In the genomic region with DNA sequence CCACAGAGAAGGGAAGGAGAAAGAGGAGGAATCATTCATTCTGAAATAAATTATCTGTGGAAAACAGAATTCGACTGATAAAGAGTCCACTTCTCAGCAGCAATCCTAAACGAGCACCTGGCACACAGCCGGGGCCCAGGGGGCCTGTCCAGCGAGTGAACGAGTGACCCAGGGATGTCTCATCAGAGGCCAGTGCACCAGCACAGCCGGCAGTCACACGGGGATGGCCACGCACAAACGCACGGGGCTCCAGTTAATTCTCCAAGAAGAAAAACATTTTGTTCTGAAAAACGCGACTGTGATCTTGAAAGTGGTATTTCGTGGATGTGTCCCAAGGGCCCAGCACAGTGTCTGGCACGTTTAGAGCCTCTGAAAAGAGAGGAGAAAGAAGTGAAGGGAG, we compare ENCODE assay signal across 29 cellular contexts.
"Had no signal": no experiment of that assay in that cellular context is flagged by ENCODE, and none has a peak within 500 bp of the region (broad histone marks: within the 10 kb centered on the region; RNA-seq: fewer than 3 reads in every experiment).

No MANE protein-coding gene starts in this region.

- H3K4me3 ChIP-seq: MG63, Peyer's patch, SJCRH30 had no signal

- H3K9me3 ChIP-seq: MG63, SJCRH30, SK-N-SH had no signal

- H3K27ac Mint-ChIP-seq: activated CD4-positive, alpha-beta memory T cell treated with anti-CD3 and anti-CD28 coated beads for 36 hours; activated CD4-positive, alpha-beta T cell treated with anti-CD3 and anti-CD28 coated beads, Interleukin-2, amount 10 ng/mL, durations not matched to agents 7 days and 5 days; activated naive CD4-positive, alpha-beta T cell treated with anti-CD3 and anti-CD28 coated beads for 36 hours; activated naive CD8-positive, alpha-beta T cell; activated T-cell treated with anti-CD3 and anti-CD28 coated beads, Interleukin-2, amount 50 U/mL, for 24 hours; activated T-helper 1 cell treated with anti-CD3 and anti-CD28 coated beads, Interleukin-12 subunit alpha, Interleukin-12 subunit beta, Interleukin-2, Interleukin-4 antibody, amounts not matched to agents 30 ng/mL and 10 ng/mL and 1 ng/mL, durations not matched to agents 14 hours and 24 hours and 36 hours; brain had no signal

- H3K9me3 Mint-ChIP-seq: activated naive CD4-positive, alpha-beta T cell treated with anti-CD3 and anti-CD28 coated beads for 36 hours; activated T-cell treated with anti-CD3 and anti-CD28 coated beads, Interleukin-2, amount 50 U/mL, for 24 hours; activated T-helper 1 cell treated with anti-CD3 and anti-CD28 coated beads, Interleukin-12 subunit alpha, Interleukin-12 subunit beta, Interleukin-2, Interleukin-4 antibody, amounts not matched to agents 30 ng/mL and 10 ng/mL and 1 ng/mL, durations not matched to agents 14 hours and 24 hours and 36 hours had no signal

- H3K36me3 ChIP-seq: MG63, Peyer's patch, SJCRH30 had no signal

- H3K4me3 Mint-ChIP-seq: activated CD4-positive, alpha-beta memory T cell treated with anti-CD3 and anti-CD28 coated beads for 36 hours; activated CD4-positive, alpha-beta T cell treated with anti-CD3 and anti-CD28 coated beads, Interleukin-2, amount 10 ng/mL, durations not matched to agents 7 days and 5 days; activated naive CD4-positive, alpha-beta T cell treated with anti-CD3 and anti-CD28 coated beads for 36 hours; activated naive CD8-positive, alpha-beta T cell; activated T-cell treated with anti-CD3 and anti-CD28 coated beads, Interleukin-2, amount 50 U/mL, for 24 hours; activated T-helper 1 cell treated with anti-CD3 and anti-CD28 coated beads, Interleukin-12 subunit alpha, Interleukin-12 subunit beta, Interleukin-2, Interleukin-4 antibody, amounts not matched to agents 30 ng/mL and 10 ng/mL and 1 ng/mL, durations not matched to agents 14 hours and 24 hours and 36 hours; brain had no signal

- DNase-seq: activated CD4-positive, alpha-beta memory T cell treated with anti-CD3 and anti-CD28 coated beads for 36 hours; activated CD4-positive, alpha-beta T cell treated with anti-CD3 and anti-CD28 coated beads, Interleukin-2, amount 10 ng/mL, durations not matched to agents 7 days and 5 days; activated CD4-positive, CD25-positive, alpha-beta regulatory T cell; activated gamma-delta T cell; activated naive CD4-positive, alpha-beta T cell treated with anti-CD3 and anti-CD28 coated beads for 36 hours; activated T-cell treated with anti-CD3 and anti-CD28 coated beads, Interleukin-2, amount 50 U/mL, for 24 hours; amygdala; MG63; MV-4-11; NCI-H1092 treated with DMSO at 0.1 percent for 48 hours; NCI-H1417 treated with DMSO at 0.1 percent for 48 hours; NCI-H1694; NCI-H2029; NCI-H2107; NCI-H345; NCI-H510A; NCI-H526 treated with DMSO at 0.1 percent for 48 hours; NCI-H82; NK-92 treated with Interleukin-12 subunit alpha and Interleukin-12 subunit beta, amount 100 ng/mL, for 24 hours; Right ventricle myocardium superior; SJCRH30; SK-N-SH; T-helper 1 cell had no signal

- H3K27ac ChIP-seq: Peyer's patch, RWPE1, SJCRH30, VCaP had no signal

- H3K36me3 Mint-ChIP-seq: activated naive CD8-positive, alpha-beta T cell; brain had no signal
